In genomic region chr2:174632847-174633620, GRCh38 we compare ENCODE assay signal across 8 cellular contexts. TPM values are rescaled to one million over a fixed set of nuclear protein-coding genes. Genes with fewer than 3 reads are reported as not detected.
A peak's percentile ranks its signal among the peaks of the same experiment; 100 is the strongest.
DNase-seq lines count a peak whose midpoint lies in the region; ATAC-seq and TF ChIP-seq lines count a peak whose summit lies in the region.

No MANE protein-coding gene starts in this region.

- H3K9me3 Mint-ChIP-seq in brain, result no peaks in the 10 kb centered on the region
- no peaks in the 10 kb centered on the region for H3K9me3 Mint-ChIP-seq in osteocyte (ENCODE audit: unreplicated experiment)

- TF ChIP-seq CTCF in brain (conservative IDR thresholded peaks at IDR 0.05) (no peak), osteocyte (IDR thresholded peaks at IDR 0.05) (no peak)

- H3K27ac Mint-ChIP-seq in brain (peak overlapping the region in 3 of 5 experiments; percentile 5 to 78 (median 5)), osteocyte (ENCODE audit: unreplicated experiment) (peak overlapping the region; percentile 39)

- ATAC-seq in GM19023 (IDR thresholded peaks at IDR 0.05; ENCODE audit: unreplicated experiment) (peak; percentile 37), HG03354 (IDR thresholded peaks at IDR 0.05; ENCODE audit: poor library complexity, severe bottlenecking, unreplicated experiment) (peak; percentile 42), GM19397 (IDR thresholded peaks at IDR 0.05; ENCODE audit: unreplicated experiment) (no peak)

- no peaks in the 10 kb centered on the region for H3K36me3 Mint-ChIP-seq in brain
- H3K36me3 Mint-ChIP-seq in osteocyte (ENCODE audit: unreplicated experiment), result peaks cover 16% of the 10 kb centered on the region

- DNase-seq in osteocyte (ENCODE audit: extremely low spot score, unreplicated experiment) (no peak), NCI-H1436 (lab: John Stamatoyannopoulos, UW) (no peak), HuH-7.5 (ENCODE audit: low spot score) (no peak), NCI-H69 (lab: John Stamatoyannopoulos, UW) (no peak)

- H3K4me3 Mint-ChIP-seq in brain (peak overlapping the region in 1 of 5 experiments; percentile 16), osteocyte (ENCODE audit: unreplicated experiment) (no peak overlapping the region)

- H3K4me1 Mint-ChIP-seq in brain, result peaks cover 29% of the 10 kb centered on the region
- H3K4me1 Mint-ChIP-seq in osteocyte (ENCODE audit: unreplicated experiment), result peaks cover 79% of the 10 kb centered on the region

- H3K27me3 Mint-ChIP-seq in brain (no peaks in the 10 kb centered on the region), osteocyte (ENCODE audit: unreplicated experiment) (no peaks in the 10 kb centered on the region)

RNA-seq across cellular contexts. Expression of gene WIPF1, which starts 35.4 kb away (rescaled TPM):
- polyA plus RNA-seq in brain (ENCODE audit: insufficient read depth, low read depth, low replicate concordance), result 20.8 TPM
- 57.7 and 60.1 TPM in 2 replicates for total RNA-seq in osteocyte
